ENCODE assay signal across 18 cellular contexts in the genomic region with DNA sequence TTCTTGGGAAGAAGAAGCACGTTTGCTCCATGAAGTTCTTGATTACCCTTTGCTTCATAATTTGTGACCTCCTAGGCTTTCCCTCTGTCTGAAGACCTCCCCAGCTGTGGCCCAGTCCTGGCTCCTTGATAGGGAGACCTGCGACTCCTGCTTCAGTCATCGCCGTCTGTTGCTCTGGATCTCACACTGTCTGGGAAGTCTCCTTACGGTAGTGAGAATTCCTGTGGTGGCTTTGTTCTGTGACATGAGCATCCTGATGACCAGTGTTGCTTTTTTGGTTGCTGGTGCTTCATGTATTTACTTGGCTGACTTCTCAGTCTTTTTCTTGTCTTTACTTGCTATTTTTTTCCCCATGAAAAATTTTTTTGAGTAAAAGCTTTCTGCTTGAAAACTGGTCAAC. TPM values are rescaled to one million over a fixed set of nuclear protein-coding genes. Genes with fewer than 3 reads are reported as not detected.
DNase-seq lines count a peak whose midpoint lies in the region; ATAC-seq and TF ChIP-seq lines count a peak whose summit lies in the region.
"Had no signal": no experiment of that assay in that cellular context is flagged by ENCODE, and none has a peak within 500 bp of the region (broad histone marks: within the 10 kb centered on the region; RNA-seq: fewer than 3 reads in every experiment).

No MANE protein-coding gene starts in this region.

- no peaks in the 10 kb centered on the region for H3K27me3 Mint-ChIP-seq in activated naive CD4-positive, alpha-beta T cell treated with anti-CD3 and anti-CD28 coated beads, Interleukin-2, amount 10 ng/mL, durations not matched to agents 7 days and 5 days
- no peaks in the 10 kb centered on the region for H3K27me3 Mint-ChIP-seq in activated CD8-positive, alpha-beta T cell treated with anti-CD3 and anti-CD28 coated beads for 36 hours
- no peaks in the 10 kb centered on the region for H3K27me3 Mint-ChIP-seq in stimulated activated naive B cell treated with anti-CD40 and anti-IgM and Interleukin-4, amounts not matched to agents 10 μg/mL and 1 μg/mL and 100 μg/mL, for 72 hours

- H3K9me3 ChIP-seq in aorta (ENCODE audit: control insufficient read depth, low read length), result no peaks in the 10 kb centered on the region
- H3K9me3 ChIP-seq: breast epithelium, gastrocnemius medialis, pancreas, SJSA1, testis had no signal

- DNase-seq in activated naive CD4-positive, alpha-beta T cell treated with anti-CD3 and anti-CD28 coated beads, Interleukin-2, amount 10 ng/mL, durations not matched to agents 7 days and 5 days, result no peak
- DNase-seq in activated naive CD4-positive, alpha-beta T cell treated with anti-CD3 and anti-CD28 coated beads, Interleukin-2, amount 50 U/mL, for 72 hours (ENCODE audit: low spot score in 2 of 2), result no peak
- no peak for DNase-seq in activated CD8-positive, alpha-beta T cell treated with anti-CD3 and anti-CD28 coated beads for 36 hours
- DNase-seq in iris pigment epithelial cell (ENCODE audit: low read depth) (peak; percentile 31), NCI-H2081 (lab: John Stamatoyannopoulos, UW) (no peak), NCI-H2227 (lab: John Stamatoyannopoulos, UW; ENCODE audit: unreplicated experiment) (no peak), aorta (no peak)
- DNase-seq in stimulated activated naive B cell treated with anti-CD40 and anti-IgM and Interleukin-4, amounts not matched to agents 10 μg/mL and 1 μg/mL and 100 μg/mL, for 72 hours, result no peak
- DNase-seq: activated T-cell treated with anti-CD3 and anti-CD28 coated beads for 4 hours; DMS153; gastrocnemius medialis; NCI-H1092; pancreas; stimulated activated CD4-positive, alpha-beta T cell treated with anti-CD3 and anti-CD28 coated beads, Interleukin-12 subunit alpha, Interleukin-12 subunit beta, amount 100 ng/mL, for 4 hours; testis had no signal

- POLR2A ChIA-PET in activated CD8-positive, alpha-beta T cell treated with anti-CD3 and anti-CD28 coated beads for 36 hours (lab: Charles Lee), result interaction anchor here (0.7 to 2.9 kb wide), 2 partner anchors 10 to 41 kb away, joined by 4 to 13 read pairs; no protein-coding TSS in a partner anchor

- H3K36me3 Mint-ChIP-seq in activated naive CD4-positive, alpha-beta T cell treated with anti-CD3 and anti-CD28 coated beads, Interleukin-2, amount 10 ng/mL, durations not matched to agents 7 days and 5 days, result peaks cover 72% of the 10 kb centered on the region
- H3K36me3 Mint-ChIP-seq in activated naive CD4-positive, alpha-beta T cell treated with anti-CD3 and anti-CD28 coated beads, Interleukin-2, amount 50 U/mL, for 72 hours, result peaks cover 19 to 40% of the 10 kb centered on the region in 2 donors
- peaks cover 62% of the 10 kb centered on the region for H3K36me3 Mint-ChIP-seq in activated CD8-positive, alpha-beta T cell treated with anti-CD3 and anti-CD28 coated beads for 36 hours (ENCODE audit: low read depth)
- peaks cover 47 to 60% of the 10 kb centered on the region in 2 donors for H3K36me3 Mint-ChIP-seq in stimulated activated naive B cell treated with anti-CD40 and anti-IgM and Interleukin-4, amounts not matched to agents 10 μg/mL and 1 μg/mL and 100 μg/mL, for 72 hours

- H3K4me3 ChIP-seq in aorta (ENCODE audit: low read length in 2 of 2), result no peak overlapping the region
- H3K4me3 ChIP-seq: breast epithelium, gastrocnemius medialis, pancreas, SJSA1, testis had no signal

- no peak overlapping the region for H3K27ac ChIP-seq in aorta (ENCODE audit: low read depth in 1 of 2, low read length in 2 of 2)
- H3K27ac ChIP-seq: breast epithelium, gastrocnemius medialis, pancreas, SJSA1 had no signal

- H3K27ac Mint-ChIP-seq in activated naive CD4-positive, alpha-beta T cell treated with anti-CD3 and anti-CD28 coated beads, Interleukin-2, amount 10 ng/mL, durations not matched to agents 7 days and 5 days, result peak overlapping the region; percentile 17
- H3K27ac Mint-ChIP-seq in activated naive CD4-positive, alpha-beta T cell treated with anti-CD3 and anti-CD28 coated beads, Interleukin-2, amount 50 U/mL, for 72 hours, result peak overlapping the region in 1 of 2 donors; percentile 69
- H3K27ac Mint-ChIP-seq in activated CD8-positive, alpha-beta T cell treated with anti-CD3 and anti-CD28 coated beads for 36 hours, result peak overlapping the region; percentile 90
- H3K27ac Mint-ChIP-seq in stimulated activated naive B cell treated with anti-CD40 and anti-IgM and Interleukin-4, amounts not matched to agents 10 μg/mL and 1 μg/mL and 100 μg/mL, for 72 hours, result peak overlapping the region; percentile 44

- no peaks in the 10 kb centered on the region for H3K4me1 ChIP-seq in aorta (ENCODE audit: control insufficient read depth in 1 of 2, insufficient read depth in 2 of 2, low read length in 2 of 2)
- H3K4me1 ChIP-seq: breast epithelium, gastrocnemius medialis, pancreas, SJSA1 had no signal

- peaks cover 4 to 14% of the 10 kb centered on the region in 2 donors for H3K36me3 ChIP-seq in aorta (ENCODE audit: control insufficient read depth in 1 of 2, insufficient read depth in 2 of 2, low read length in 1 of 2)

- H3K4me3 Mint-ChIP-seq in activated naive CD4-positive, alpha-beta T cell treated with anti-CD3 and anti-CD28 coated beads, Interleukin-2, amount 10 ng/mL, durations not matched to agents 7 days and 5 days, result no peak overlapping the region
- no peak overlapping the region for H3K4me3 Mint-ChIP-seq in activated CD8-positive, alpha-beta T cell treated with anti-CD3 and anti-CD28 coated beads for 36 hours
- no peak overlapping the region for H3K4me3 Mint-ChIP-seq in stimulated activated naive B cell treated with anti-CD40 and anti-IgM and Interleukin-4, amounts not matched to agents 10 μg/mL and 1 μg/mL and 100 μg/mL, for 72 hours
- H3K4me3 Mint-ChIP-seq: mesothelial cell of epicardium had no signal

- 82 to 85% methylated on average over 5 of the region's 5 CpGs for WGBS in aorta, 2 donors

- intact Hi-C loops in activated CD8-positive, alpha-beta T cell treated with anti-CD3 and anti-CD28 coated beads for 36 hours (cut with micrococcal nuclease), result no loop called here
- intact Hi-C loops in aorta (cut with DNase I), result no loop called here

- ATAC-seq in activated naive CD4-positive, alpha-beta T cell treated with anti-CD3 and anti-CD28 coated beads, Interleukin-2, amount 50 U/mL, for 72 hours, result no peak
- no peak for ATAC-seq in activated CD8-positive, alpha-beta T cell treated with anti-CD3 and anti-CD28 coated beads for 36 hours
- ATAC-seq in stimulated activated naive B cell treated with anti-CD40 and anti-IgM and Interleukin-4, amounts not matched to agents 10 μg/mL and 1 μg/mL and 100 μg/mL, for 72 hours (replicated peaks), result no peak
- no peak for ATAC-seq in aorta (ENCODE audit: low FRiP score)
- ATAC-seq: gastrocnemius medialis, pancreas had no signal

- no peaks in the 10 kb centered on the region for H3K27me3 ChIP-seq in aorta (ENCODE audit: control insufficient read depth in 1 of 2, insufficient read depth in 2 of 2, low read length in 1 of 2)
- H3K27me3 ChIP-seq: breast epithelium, gastrocnemius medialis, pancreas, SJSA1, testis had no signal

- H3K4me1 Mint-ChIP-seq in activated naive CD4-positive, alpha-beta T cell treated with anti-CD3 and anti-CD28 coated beads, Interleukin-2, amount 10 ng/mL, durations not matched to agents 7 days and 5 days, result peaks cover 18% of the 10 kb centered on the region
- H3K4me1 Mint-ChIP-seq in activated CD8-positive, alpha-beta T cell treated with anti-CD3 and anti-CD28 coated beads for 36 hours (ENCODE audit: low read depth), result peaks cover 32% of the 10 kb centered on the region
- peaks cover 8 to 9% of the 10 kb centered on the region in 2 donors for H3K4me1 Mint-ChIP-seq in stimulated activated naive B cell treated with anti-CD40 and anti-IgM and Interleukin-4, amounts not matched to agents 10 μg/mL and 1 μg/mL and 100 μg/mL, for 72 hours

- no peaks in the 10 kb centered on the region for H3K9me3 Mint-ChIP-seq in activated naive CD4-positive, alpha-beta T cell treated with anti-CD3 and anti-CD28 coated beads, Interleukin-2, amount 10 ng/mL, durations not matched to agents 7 days and 5 days
- no peaks in the 10 kb centered on the region for H3K9me3 Mint-ChIP-seq in activated naive CD4-positive, alpha-beta T cell treated with anti-CD3 and anti-CD28 coated beads, Interleukin-2, amount 50 U/mL, for 72 hours
- H3K9me3 Mint-ChIP-seq in activated CD8-positive, alpha-beta T cell treated with anti-CD3 and anti-CD28 coated beads for 36 hours, result no peaks in the 10 kb centered on the region
- no peaks in the 10 kb centered on the region for H3K9me3 Mint-ChIP-seq in stimulated activated naive B cell treated with anti-CD40 and anti-IgM and Interleukin-4, amounts not matched to agents 10 μg/mL and 1 μg/mL and 100 μg/mL, for 72 hours
- H3K9me3 Mint-ChIP-seq: mesothelial cell of epicardium had no signal

- CTCF ChIA-PET in activated naive CD4-positive, alpha-beta T cell treated with anti-CD3 and anti-CD28 coated beads, Interleukin-2, amount 10 ng/mL, durations not matched to agents 7 days and 5 days (lab: Charles Lee), result interaction anchor here (1.2 to 2.8 kb wide), 6 partner anchors 9 to 400 kb away, joined by 4 to 16 read pairs (median 4); a partner anchor contains a TSS
- CTCF ChIA-PET in activated CD8-positive, alpha-beta T cell treated with anti-CD3 and anti-CD28 coated beads for 36 hours (lab: Charles Lee), result interaction anchor here (1.2 kb wide), 1 partner anchor 10 kb away, joined by 3 read pairs; no protein-coding TSS in a partner anchor

- no peak for TF ChIP-seq CTCF in activated CD8-positive, alpha-beta T cell treated with anti-CD3 and anti-CD28 coated beads for 36 hours (IDR thresholded peaks at IDR 0.05)

RNA-seq across cellular contexts. Expression of a gene that starts 44.2 kb away (rescaled TPM):
- total RNA-seq in activated naive CD4-positive, alpha-beta T cell treated with anti-CD3 and anti-CD28 coated beads, Interleukin-2, amount 50 U/mL, for 72 hours, result 10 to 100 TPM; 28.0 to 51.9 TPM
- total RNA-seq in activated CD8-positive, alpha-beta T cell treated with anti-CD3 and anti-CD28 coated beads for 36 hours, result 10 to 100 TPM; 30.5 to 31.6 TPM
- 10 to 100 TPM; 32.2 to 32.8 TPM for total RNA-seq in aorta
- 10 to 100 TPM; 10.6 to 27.0 TPM for polyA plus RNA-seq in aorta
